ENCODE assay signal across 26 cellular contexts in the genomic region with DNA sequence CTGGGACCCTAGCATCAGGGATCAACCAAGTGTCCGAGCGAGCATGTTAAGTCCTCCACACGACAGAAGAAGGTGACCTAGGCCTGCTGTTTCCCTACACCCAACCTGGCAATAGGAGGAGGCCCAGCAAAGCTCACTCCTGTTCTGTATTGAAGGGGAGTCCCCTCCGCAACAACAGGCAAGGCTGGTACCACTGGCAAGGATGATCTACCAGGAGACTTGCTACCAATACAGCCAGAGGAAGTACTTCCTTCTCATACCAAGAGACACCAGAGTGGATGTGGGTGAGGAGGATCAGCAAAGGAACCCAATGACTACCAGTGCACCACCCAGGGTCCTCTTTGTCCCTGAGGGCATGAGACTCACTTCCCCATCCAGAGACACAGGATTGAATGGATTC. TPM values are rescaled to one million over a fixed set of nuclear protein-coding genes. Genes with fewer than 3 reads are reported as not detected.
A peak's percentile ranks its signal among the peaks of the same experiment; 100 is the strongest.
DNase-seq lines count a peak whose midpoint lies in the region; ATAC-seq lines count a peak whose summit lies in the region.
"Had no signal": no experiment of that assay in that cellular context is flagged by ENCODE, and none has a peak within 500 bp of the region (broad histone marks: within the 10 kb centered on the region; RNA-seq: fewer than 3 reads in every experiment).

No MANE protein-coding gene starts in this region.

- no peak overlapping the region for H3K4me2 ChIP-seq in GM23248 (ENCODE audit: unreplicated experiment)
- H3K4me2 ChIP-seq: GM23338 had no signal

- peaks cover 5% of the 10 kb centered on the region for H3K36me3 Mint-ChIP-seq in activated naive CD8-positive, alpha-beta T cell treated with anti-CD3 and anti-CD28 coated beads, Interleukin-2, amount 50 U/mL, for 24 hours (ENCODE audit: low read depth)
- H3K36me3 Mint-ChIP-seq in activated naive CD8-positive, alpha-beta T cell treated with anti-CD3 and anti-CD28 coated beads for 36 hours, result no peaks in the 10 kb centered on the region
- H3K36me3 Mint-ChIP-seq in activated CD8-positive, alpha-beta T cell treated with anti-CD3 and anti-CD28 coated beads, Interleukin-2, amount 10 ng/mL, durations not matched to agents 7 days and 5 days (ENCODE audit: low read depth), result peaks cover 18% of the 10 kb centered on the region

- 87% methylated on average over 4 of the region's 4 CpGs for WGBS in GM23248 (ENCODE audit: low coverage in 1 of 2, low lambda C conversion rate in 2 of 2, missing lambda C conversion rate in 2 of 2), 2 experiments

- no peak overlapping the region for H3K4me3 Mint-ChIP-seq in activated naive CD8-positive, alpha-beta T cell treated with anti-CD3 and anti-CD28 coated beads, Interleukin-2, amount 50 U/mL, for 24 hours
- H3K4me3 Mint-ChIP-seq in activated naive CD8-positive, alpha-beta T cell treated with anti-CD3 and anti-CD28 coated beads for 36 hours, result no peak overlapping the region
- H3K4me3 Mint-ChIP-seq in activated CD8-positive, alpha-beta T cell treated with anti-CD3 and anti-CD28 coated beads, Interleukin-2, amount 10 ng/mL, durations not matched to agents 7 days and 5 days, result no peak overlapping the region
- H3K4me3 Mint-ChIP-seq in stimulated activated naive CD8-positive, alpha-beta T cell treated with anti-CD3 and anti-CD28 coated beads, Interleukin-15, amount 100 ng/mL, for 72 hours, result no peak overlapping the region
- H3K4me3 Mint-ChIP-seq: GM23338 had no signal

- H3K27ac Mint-ChIP-seq in activated naive CD8-positive, alpha-beta T cell treated with anti-CD3 and anti-CD28 coated beads, Interleukin-2, amount 50 U/mL, for 24 hours, result no peak overlapping the region
- no peak overlapping the region for H3K27ac Mint-ChIP-seq in activated naive CD8-positive, alpha-beta T cell treated with anti-CD3 and anti-CD28 coated beads for 36 hours
- H3K27ac Mint-ChIP-seq in activated CD8-positive, alpha-beta T cell treated with anti-CD3 and anti-CD28 coated beads, Interleukin-2, amount 10 ng/mL, durations not matched to agents 7 days and 5 days, result peak overlapping the region; percentile 32
- no peak overlapping the region for H3K27ac Mint-ChIP-seq in stimulated activated naive CD8-positive, alpha-beta T cell treated with anti-CD3 and anti-CD28 coated beads, Interleukin-15, amount 100 ng/mL, for 72 hours
- H3K27ac Mint-ChIP-seq: GM23338 had no signal

- H3K9me3 ChIP-seq in GM23248 (ENCODE audit: low read depth), result no peaks in the 10 kb centered on the region
- H3K9me3 ChIP-seq: BE2C had no signal

- H3K9me2 ChIP-seq in GM23248 (ENCODE audit: insufficient read depth), result no peaks in the 10 kb centered on the region

- no peak overlapping the region for H3K9ac ChIP-seq in GM23248

- H3K27me3 ChIP-seq in GM23248 (replicated peaks; ENCODE audit: insufficient read depth), result no peaks in the 10 kb centered on the region
- H3K27me3 ChIP-seq: BE2C had no signal

- no peak overlapping the region for H3K27ac ChIP-seq in GM23248

- no peak overlapping the region for H3K4me3 ChIP-seq in GM23248
- H3K4me3 ChIP-seq: GM12878, GM23338 had no signal

- H4K20me1 ChIP-seq in GM23248 (ENCODE audit: insufficient read depth), result no peaks in the 10 kb centered on the region

- no peaks in the 10 kb centered on the region for H3K27me3 Mint-ChIP-seq in activated naive CD8-positive, alpha-beta T cell treated with anti-CD3 and anti-CD28 coated beads, Interleukin-2, amount 50 U/mL, for 24 hours
- H3K27me3 Mint-ChIP-seq in activated naive CD8-positive, alpha-beta T cell treated with anti-CD3 and anti-CD28 coated beads for 36 hours, result no peaks in the 10 kb centered on the region
- no peaks in the 10 kb centered on the region for H3K27me3 Mint-ChIP-seq in activated CD8-positive, alpha-beta T cell treated with anti-CD3 and anti-CD28 coated beads, Interleukin-2, amount 10 ng/mL, durations not matched to agents 7 days and 5 days (ENCODE audit: low read depth)
- H3K27me3 Mint-ChIP-seq in stimulated activated naive CD8-positive, alpha-beta T cell treated with anti-CD3 and anti-CD28 coated beads, Interleukin-15, amount 100 ng/mL, for 72 hours, result no peaks in the 10 kb centered on the region

- ATAC-seq in activated naive CD8-positive, alpha-beta T cell treated with anti-CD3 and anti-CD28 coated beads, Interleukin-2, amount 50 U/mL, for 24 hours, result peak; percentile 9
- ATAC-seq in activated CD8-positive, alpha-beta T cell treated with anti-CD3 and anti-CD28 coated beads, Interleukin-2, amount 10 ng/mL, durations not matched to agents 7 days and 5 days, result no peak
- ATAC-seq in stimulated activated naive CD8-positive, alpha-beta T cell treated with anti-CD3 and anti-CD28 coated beads, Interleukin-15, amount 100 ng/mL, for 72 hours, result peak; percentile 33
- ATAC-seq in HG02623 (IDR thresholded peaks at IDR 0.05; ENCODE audit: unreplicated experiment) (no peak), GM21786 (IDR thresholded peaks at IDR 0.05; ENCODE audit: unreplicated experiment) (no peak)
- ATAC-seq: GM12878, GM23338, Right ventricle myocardium inferior had no signal

- H3K9me3 Mint-ChIP-seq in activated naive CD8-positive, alpha-beta T cell treated with anti-CD3 and anti-CD28 coated beads, Interleukin-2, amount 50 U/mL, for 24 hours, result peaks cover 8% of the 10 kb centered on the region
- peaks cover 3% of the 10 kb centered on the region for H3K9me3 Mint-ChIP-seq in activated naive CD8-positive, alpha-beta T cell treated with anti-CD3 and anti-CD28 coated beads for 36 hours
- H3K9me3 Mint-ChIP-seq in activated CD8-positive, alpha-beta T cell treated with anti-CD3 and anti-CD28 coated beads, Interleukin-2, amount 10 ng/mL, durations not matched to agents 7 days and 5 days (ENCODE audit: insufficient read depth), result peaks cover 9% of the 10 kb centered on the region
- peaks cover 8 to 9% of the 10 kb centered on the region in 2 donors for H3K9me3 Mint-ChIP-seq in stimulated activated naive CD8-positive, alpha-beta T cell treated with anti-CD3 and anti-CD28 coated beads, Interleukin-15, amount 100 ng/mL, for 72 hours
- H3K9me3 Mint-ChIP-seq: GM23338 had no signal

- H3K79me2 ChIP-seq in GM23248 (ENCODE audit: insufficient read depth), result no peaks in the 10 kb centered on the region

- DNase-seq in activated naive CD8-positive, alpha-beta T cell treated with anti-CD3 and anti-CD28 coated beads, Interleukin-2, amount 50 U/mL, for 24 hours, result no peak
- no peak for DNase-seq in activated naive CD8-positive, alpha-beta T cell treated with anti-CD3 and anti-CD28 coated beads for 36 hours
- no peak for DNase-seq in activated CD8-positive, alpha-beta T cell treated with anti-CD3 and anti-CD28 coated beads, Interleukin-2, amount 10 ng/mL, durations not matched to agents 7 days and 5 days
- DNase-seq in islet precursor cell (peak; percentile 50), GM23248 (no peak)
- DNase-seq in stimulated activated naive CD8-positive, alpha-beta T cell treated with anti-CD3 and anti-CD28 coated beads, Interleukin-15, amount 100 ng/mL, for 72 hours, result peak in 1 of 2 donors; percentile 19
- DNase-seq: BE2C, COR-L47, DMS 273 treated with DMSO at 0.1 percent for 48 hours, DMS79 treated with DMSO at 0.1 percent for 48 hours, HCEC 1CT, IMR-90, NCI-H1105 treated with DMSO at 0.1 percent for 48 hours, NCI-H2081, NCI-H2171, NCI-H345, NCI-H524, NCI-H774, OCI-M1 had no signal

- no peaks in the 10 kb centered on the region for H3K36me3 ChIP-seq in GM23248 (ENCODE audit: low read depth)
- H3K36me3 ChIP-seq: BE2C had no signal

- H2AFZ ChIP-seq in GM23248, result no peak overlapping the region
- H2AFZ ChIP-seq: GM23338 had no signal

- in situ Hi-C loops in GM23248 (cut with MboI), result no loop called here

- no peaks in the 10 kb centered on the region for H3K4me1 ChIP-seq in GM23248 (ENCODE audit: insufficient read depth)
- H3K4me1 ChIP-seq: BE2C had no signal

- no peaks in the 10 kb centered on the region for H3F3A ChIP-seq in GM23248 (ENCODE audit: insufficient read depth)

- POLR2A ChIA-PET in activated CD8-positive, alpha-beta T cell treated with anti-CD3 and anti-CD28 coated beads, Interleukin-2, amount 10 ng/mL, durations not matched to agents 7 days and 5 days (lab: Charles Lee), result no interaction called here

- CTCF ChIA-PET in activated CD8-positive, alpha-beta T cell treated with anti-CD3 and anti-CD28 coated beads, Interleukin-2, amount 10 ng/mL, durations not matched to agents 7 days and 5 days (lab: Charles Lee), result no interaction called here

- peaks cover 13% of the 10 kb centered on the region for H3K4me1 Mint-ChIP-seq in activated naive CD8-positive, alpha-beta T cell treated with anti-CD3 and anti-CD28 coated beads, Interleukin-2, amount 50 U/mL, for 24 hours
- H3K4me1 Mint-ChIP-seq in activated naive CD8-positive, alpha-beta T cell treated with anti-CD3 and anti-CD28 coated beads for 36 hours, result peaks cover 6% of the 10 kb centered on the region
- H3K4me1 Mint-ChIP-seq in activated CD8-positive, alpha-beta T cell treated with anti-CD3 and anti-CD28 coated beads, Interleukin-2, amount 10 ng/mL, durations not matched to agents 7 days and 5 days (ENCODE audit: low read depth), result peaks cover 15% of the 10 kb centered on the region
- H3K4me1 Mint-ChIP-seq in stimulated activated naive CD8-positive, alpha-beta T cell treated with anti-CD3 and anti-CD28 coated beads, Interleukin-15, amount 100 ng/mL, for 72 hours, result peaks cover 20% of the 10 kb centered on the region
- H3K4me1 Mint-ChIP-seq: GM23338 had no signal

RNA-seq across cellular contexts. Expression of a gene that starts 4.9 kb away (rescaled TPM):
- total RNA-seq in activated naive CD8-positive, alpha-beta T cell treated with anti-CD3 and anti-CD28 coated beads for 36 hours, result under 1 TPM; 0.52 to 0.60 TPM
- total RNA-seq in activated CD8-positive, alpha-beta T cell treated with anti-CD3 and anti-CD28 coated beads, Interleukin-2, amount 10 ng/mL, durations not matched to agents 7 days and 5 days, result 1 to 10 TPM; 4.9 to 5.0 TPM
- not detected in 2 replicates for total RNA-seq in GM23248 (2014; rRNA removed; shearing (Covaris generic))
- not detected in 2 replicates for polyA plus RNA-seq in GM23248 (2016; fragmentation: Nextera tagmentation; extraction: Ambion mirVana)
- total RNA-seq: A673, GM23338, IMR-90, Right ventricle myocardium inferior had no signal
- polyA plus RNA-seq: GM23338, IMR-90 had no signal

RNA-seq across cellular contexts. Expression of a gene that starts 12.4 kb away (rescaled TPM):
- under 1 TPM in 1 of 2 experiments, not detected in 1; 0.82 TPM for total RNA-seq in activated naive CD8-positive, alpha-beta T cell treated with anti-CD3 and anti-CD28 coated beads for 36 hours
- 1 to 10 TPM; 1.6 to 1.7 TPM for total RNA-seq in activated CD8-positive, alpha-beta T cell treated with anti-CD3 and anti-CD28 coated beads, Interleukin-2, amount 10 ng/mL, durations not matched to agents 7 days and 5 days
- total RNA-seq in GM23248 (2014; rRNA removed; shearing (Covaris generic)), result not detected in 2 replicates
- not detected in 2 replicates for polyA plus RNA-seq in GM23248 (2016; fragmentation: Nextera tagmentation; extraction: Ambion mirVana)
- total RNA-seq: A673, GM23338, IMR-90, Right ventricle myocardium inferior, SK-MEL-5 had no signal
- polyA plus RNA-seq: GM23338, IMR-90 had no signal

RNA-seq across cellular contexts. Expression of a gene that starts 27.8 kb away (rescaled TPM):
- 1 to 10 TPM in 1 of 2 experiments, under 1 TPM in 1; 0.64 to 1.1 TPM for total RNA-seq in activated naive CD8-positive, alpha-beta T cell treated with anti-CD3 and anti-CD28 coated beads for 36 hours
- total RNA-seq in activated CD8-positive, alpha-beta T cell treated with anti-CD3 and anti-CD28 coated beads, Interleukin-2, amount 10 ng/mL, durations not matched to agents 7 days and 5 days, result 1 to 10 TPM; 1.3 to 2.1 TPM
- total RNA-seq in GM23248 (2014; rRNA removed; shearing (Covaris generic)), result not detected in 2 replicates
- polyA plus RNA-seq in GM23248 (2016; fragmentation: Nextera tagmentation; extraction: Ambion mirVana), result not detected in 2 replicates
- total RNA-seq: A673, GM23338, IMR-90, Right ventricle myocardium inferior had no signal
- polyA plus RNA-seq: GM23338, IMR-90 had no signal

RNA-seq across cellular contexts. Expression of a gene that starts 38.7 kb away (rescaled TPM):
- total RNA-seq in activated naive CD8-positive, alpha-beta T cell treated with anti-CD3 and anti-CD28 coated beads for 36 hours, result 1 to 10 TPM; 2.4 TPM
- total RNA-seq in activated CD8-positive, alpha-beta T cell treated with anti-CD3 and anti-CD28 coated beads, Interleukin-2, amount 10 ng/mL, durations not matched to agents 7 days and 5 days, result 1 to 10 TPM; 3.6 to 4.9 TPM
- total RNA-seq in GM23248 (2014; rRNA removed; shearing (Covaris generic)), result not detected in 2 replicates
- not detected in 2 replicates for polyA plus RNA-seq in GM23248 (2016; fragmentation: Nextera tagmentation; extraction: Ambion mirVana)
- total RNA-seq: A673, GM12878, GM23338, IMR-90, Right ventricle myocardium inferior had no signal
- polyA plus RNA-seq: GM23338, IMR-90 had no signal

RNA-seq across cellular contexts. Expression of a gene that starts 57.5 kb away (rescaled TPM):
- 1 to 10 TPM; 2.4 to 2.6 TPM for total RNA-seq in activated naive CD8-positive, alpha-beta T cell treated with anti-CD3 and anti-CD28 coated beads for 36 hours
- 1 to 10 TPM; 1.8 to 2.3 TPM for total RNA-seq in activated CD8-positive, alpha-beta T cell treated with anti-CD3 and anti-CD28 coated beads, Interleukin-2, amount 10 ng/mL, durations not matched to agents 7 days and 5 days
- 4.9 and 8.9 TPM in 2 replicates for total RNA-seq in GM23248 (2014; rRNA removed; shearing (Covaris generic))
- polyA plus RNA-seq in GM23248 (2016; fragmentation: Nextera tagmentation; extraction: Ambion mirVana), result 0.39 and 0.61 TPM in 2 replicates

Comparison
In these comparisons a context has a peak if more than half of its experiments do, and no peak if none do; other contexts are left out.
1. ATAC-seq: peak in activated naive CD8-positive, alpha-beta T cell treated with anti-CD3 and anti-CD28 coated beads, Interleukin-2, amount 50 U/mL, for 24 hours (single experiment) and stimulated activated naive CD8-positive, alpha-beta T cell treated with anti-CD3 and anti-CD28 coated beads, Interleukin-15, amount 100 ng/mL, for 72 hours (single experiment); none in activated CD8-positive, alpha-beta T cell treated with anti-CD3 and anti-CD28 coated beads, Interleukin-2, amount 10 ng/mL, durations not matched to agents 7 days and 5 days (single experiment), HG02623 (single experiment) and GM21786 (single experiment).